In genomic region chr9:114080773-114081440, GRCh38 we compare ENCODE assay signal across 1 cellular context.
TF ChIP-seq lines count a peak whose summit lies in the region.

No MANE protein-coding gene starts in this region.

TF ChIP-seq in HepG2, 621 proteins besides CTCF, POLR2A, EP300 and RAD21 (continued from another document and continues in another):
- TF ChIP-seq, protein P1, sequence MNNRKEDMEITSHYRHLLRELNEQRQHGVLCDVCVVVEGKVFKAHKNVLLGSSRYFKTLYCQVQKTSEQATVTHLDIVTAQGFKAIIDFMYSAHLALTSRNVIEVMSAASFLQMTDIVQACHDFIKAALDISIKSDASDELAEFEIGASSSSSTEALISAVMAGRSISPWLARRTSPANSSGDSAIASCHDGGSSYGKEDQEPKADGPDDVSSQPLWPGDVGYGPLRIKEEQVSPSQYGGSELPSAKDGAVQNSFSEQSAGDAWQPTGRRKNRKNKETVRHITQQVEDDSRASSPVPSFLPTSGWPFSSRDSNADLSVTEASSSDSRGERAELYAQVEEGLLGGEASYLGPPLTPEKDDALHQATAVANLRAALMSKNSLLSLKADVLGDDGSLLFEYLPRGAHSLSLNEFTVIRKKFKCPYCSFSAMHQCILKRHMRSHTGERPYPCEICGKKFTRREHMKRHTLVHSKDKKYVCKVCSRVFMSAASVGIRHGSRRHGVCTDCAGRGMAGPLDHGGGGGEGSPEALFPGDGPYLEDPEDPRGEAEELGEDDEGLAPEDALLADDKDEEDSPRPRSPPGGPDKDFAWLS (CRISPR knock-in tag; IDR thresholded peaks at IDR 0.05; ENCODE audit: borderline replicate concordance), result no peak
- TF ChIP-seq TAF15 (IDR thresholded peaks at IDR 0.05; ENCODE audit: low read depth, low read length, poor library complexity, severe bottlenecking), result no peak
- peak; percentile 69; the same call in 1 of the 2 replicates for TF ChIP-seq NFKB2 (CRISPR knock-in tag; IDR thresholded peaks at IDR 0.05; ENCODE audit: borderline replicate concordance)
- TF ChIP-seq ASH2L (IDR thresholded peaks at IDR 0.05; ENCODE audit: insufficient read length, low read depth, low read length), result peak; percentile 99
- TF ChIP-seq, protein P2, sequence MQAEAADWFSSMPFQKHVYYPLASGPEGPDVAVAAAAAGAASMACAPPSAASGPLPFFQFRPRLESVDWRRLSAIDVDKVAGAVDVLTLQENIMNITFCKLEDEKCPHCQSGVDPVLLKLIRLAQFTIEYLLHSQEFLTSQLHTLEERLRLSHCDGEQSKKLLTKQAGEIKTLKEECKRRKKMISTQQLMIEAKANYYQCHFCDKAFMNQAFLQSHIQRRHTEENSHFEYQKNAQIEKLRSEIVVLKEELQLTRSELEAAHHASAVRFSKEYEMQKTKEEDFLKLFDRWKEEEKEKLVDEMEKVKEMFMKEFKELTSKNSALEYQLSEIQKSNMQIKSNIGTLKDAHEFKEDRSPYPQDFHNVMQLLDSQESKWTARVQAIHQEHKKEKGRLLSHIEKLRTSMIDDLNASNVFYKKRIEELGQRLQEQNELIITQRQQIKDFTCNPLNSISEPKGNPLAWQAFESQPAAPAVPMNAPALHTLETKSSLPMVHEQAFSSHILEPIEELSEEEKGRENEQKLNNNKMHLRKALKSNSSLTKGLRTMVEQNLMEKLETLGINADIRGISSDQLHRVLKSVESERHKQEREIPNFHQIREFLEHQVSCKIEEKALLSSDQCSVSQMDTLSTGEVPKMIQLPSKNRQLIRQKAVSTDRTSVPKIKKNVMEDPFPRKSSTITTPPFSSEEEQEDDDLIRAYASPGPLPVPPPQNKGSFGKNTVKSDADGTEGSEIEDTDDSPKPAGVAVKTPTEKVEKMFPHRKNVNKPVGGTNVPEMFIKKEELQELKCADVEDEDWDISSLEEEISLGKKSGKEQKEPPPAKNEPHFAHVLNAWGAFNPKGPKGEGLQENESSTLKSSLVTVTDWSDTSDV (CRISPR knock-in tag; IDR thresholded peaks at IDR 0.05), result no peak; the same call in 1 of the 2 replicates
- no peak for TF ChIP-seq ZBTB42 (CRISPR knock-in tag; IDR thresholded peaks at IDR 0.05)
- no peak for TF ChIP-seq ZNF549 (CRISPR knock-in tag; IDR thresholded peaks at IDR 0.05)
- TF ChIP-seq ZNF317 (CRISPR knock-in tag; IDR thresholded peaks at IDR 0.05), result 0 out of 2 replicates have a peak, but pooled peaks have one; percentile 42
- TF ChIP-seq ATF2 (CRISPR knock-in tag; IDR thresholded peaks at IDR 0.05), result peak; percentile 82
- no peak for TF ChIP-seq ZBTB1 (CRISPR knock-in tag; IDR thresholded peaks at IDR 0.05; ENCODE audit: borderline replicate concordance)
- TF ChIP-seq MTA1 (CRISPR knock-in tag; IDR thresholded peaks at IDR 0.05; ENCODE audit: borderline replicate concordance), result peak; percentile 89
- TF ChIP-seq ZNF605 (CRISPR knock-in tag; IDR thresholded peaks at IDR 0.05), result peak; percentile 91
- TF ChIP-seq ZNF362 (CRISPR knock-in tag; IDR thresholded peaks at IDR 0.05; ENCODE audit: borderline replicate concordance), result no peak
- no peak for TF ChIP-seq ZNF12 (CRISPR knock-in tag; IDR thresholded peaks at IDR 0.05)
- no peak for TF ChIP-seq AGO1 (IDR thresholded peaks at IDR 0.05; ENCODE audit: low read depth, low read length, poor library complexity, severe bottlenecking)
- TF ChIP-seq, protein P3, sequence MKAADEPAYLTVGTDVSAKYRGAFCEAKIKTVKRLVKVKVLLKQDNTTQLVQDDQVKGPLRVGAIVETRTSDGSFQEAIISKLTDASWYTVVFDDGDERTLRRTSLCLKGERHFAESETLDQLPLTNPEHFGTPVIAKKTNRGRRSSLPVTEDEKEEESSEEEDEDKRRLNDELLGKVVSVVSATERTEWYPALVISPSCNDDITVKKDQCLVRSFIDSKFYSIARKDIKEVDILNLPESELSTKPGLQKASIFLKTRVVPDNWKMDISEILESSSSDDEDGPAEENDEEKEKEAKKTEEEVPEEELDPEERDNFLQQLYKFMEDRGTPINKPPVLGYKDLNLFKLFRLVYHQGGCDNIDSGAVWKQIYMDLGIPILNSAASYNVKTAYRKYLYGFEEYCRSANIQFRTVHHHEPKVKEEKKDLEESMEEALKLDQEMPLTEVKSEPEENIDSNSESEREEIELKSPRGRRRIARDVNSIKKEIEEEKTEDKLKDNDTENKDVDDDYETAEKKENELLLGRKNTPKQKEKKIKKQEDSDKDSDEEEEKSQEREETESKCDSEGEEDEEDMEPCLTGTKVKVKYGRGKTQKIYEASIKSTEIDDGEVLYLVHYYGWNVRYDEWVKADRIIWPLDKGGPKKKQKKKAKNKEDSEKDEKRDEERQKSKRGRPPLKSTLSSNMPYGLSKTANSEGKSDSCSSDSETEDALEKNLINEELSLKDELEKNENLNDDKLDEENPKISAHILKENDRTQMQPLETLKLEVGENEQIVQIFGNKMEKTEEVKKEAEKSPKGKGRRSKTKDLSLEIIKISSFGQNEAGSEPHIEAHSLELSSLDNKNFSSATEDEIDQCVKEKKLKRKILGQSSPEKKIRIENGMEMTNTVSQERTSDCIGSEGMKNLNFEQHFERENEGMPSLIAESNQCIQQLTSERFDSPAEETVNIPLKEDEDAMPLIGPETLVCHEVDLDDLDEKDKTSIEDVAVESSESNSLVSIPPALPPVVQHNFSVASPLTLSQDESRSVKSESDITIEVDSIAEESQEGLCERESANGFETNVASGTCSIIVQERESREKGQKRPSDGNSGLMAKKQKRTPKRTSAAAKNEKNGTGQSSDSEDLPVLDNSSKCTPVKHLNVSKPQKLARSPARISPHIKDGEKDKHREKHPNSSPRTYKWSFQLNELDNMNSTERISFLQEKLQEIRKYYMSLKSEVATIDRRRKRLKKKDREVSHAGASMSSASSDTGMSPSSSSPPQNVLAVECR (CRISPR knock-in tag; IDR thresholded peaks at IDR 0.05; ENCODE audit: borderline replicate concordance), result peak; percentile 54; the same call in 1 of the 2 replicates
- TF ChIP-seq, protein P4, sequence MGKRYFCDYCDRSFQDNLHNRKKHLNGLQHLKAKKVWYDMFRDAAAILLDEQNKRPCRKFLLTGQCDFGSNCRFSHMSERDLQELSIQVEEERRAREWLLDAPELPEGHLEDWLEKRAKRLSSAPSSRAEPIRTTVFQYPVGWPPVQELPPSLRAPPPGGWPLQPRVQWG (CRISPR knock-in tag; IDR thresholded peaks at IDR 0.05; ENCODE audit: borderline replicate concordance, low read depth), result no peak
- no peak for TF ChIP-seq MXD4 (CRISPR knock-in tag; IDR thresholded peaks at IDR 0.05)
- TF ChIP-seq RBAK (CRISPR knock-in tag; IDR thresholded peaks at IDR 0.05), result no peak
- TF ChIP-seq TFDP2 (CRISPR knock-in tag; IDR thresholded peaks at IDR 0.05), result no peak; the same call in 1 of the 2 replicates
- TF ChIP-seq ZNF782 (CRISPR knock-in tag; IDR thresholded peaks at IDR 0.05; ENCODE audit: borderline replicate concordance), result peak; percentile 39; the same call in 1 of the 2 replicates
- no peak for TF ChIP-seq SNAPC5 (CRISPR knock-in tag; IDR thresholded peaks at IDR 0.05; ENCODE audit: borderline replicate concordance)
- TF ChIP-seq HHEX (CRISPR knock-in tag; IDR thresholded peaks at IDR 0.05), result peak; percentile 76
- TF ChIP-seq HNRNPLL (IDR thresholded peaks at IDR 0.05; ENCODE audit: low read depth, low read length, poor library complexity, severe bottlenecking), result no peak
- TF ChIP-seq HINFP (CRISPR knock-in tag; IDR thresholded peaks at IDR 0.05; ENCODE audit: low read depth), result no peak; the same call in 1 of the 2 replicates
- no peak for TF ChIP-seq ZNF383 (CRISPR knock-in tag; IDR thresholded peaks at IDR 0.05; ENCODE audit: borderline replicate concordance)
- no peak for TF ChIP-seq SMAD1 (CRISPR knock-in tag; IDR thresholded peaks at IDR 0.05; ENCODE audit: borderline replicate concordance, low read depth)
- TF ChIP-seq CSRNP2 (CRISPR knock-in tag; conservative IDR thresholded peaks at IDR 0.05; ENCODE audit: low read depth), result no peak
- TF ChIP-seq TARDBP (CRISPR knock-in tag; IDR thresholded peaks at IDR 0.05), result peak; percentile 81
- peak; percentile 23; the same call in 1 of the 2 replicates for TF ChIP-seq ZNF331 (CRISPR knock-in tag; IDR thresholded peaks at IDR 0.05)
- TF ChIP-seq ZNF562 (CRISPR knock-in tag; IDR thresholded peaks at IDR 0.05; ENCODE audit: borderline replicate concordance), result no peak
- no peak for TF ChIP-seq MXD1 (CRISPR knock-in tag; IDR thresholded peaks at IDR 0.05)
- peak; percentile 14 for TF ChIP-seq PHF8 (CRISPR knock-in tag; IDR thresholded peaks at IDR 0.05)
- TF ChIP-seq GABPA (IDR thresholded peaks at IDR 0.05; ENCODE audit: low read depth, low read length), result no peak
- TF ChIP-seq GABPA (CRISPR knock-in tag; IDR thresholded peaks at IDR 0.05; ENCODE audit: low read depth), result no peak
- TF ChIP-seq MYPOP (CRISPR knock-in tag; IDR thresholded peaks at IDR 0.05), result no peak
- TF ChIP-seq CC2D1A (CRISPR knock-in tag; IDR thresholded peaks at IDR 0.05), result no peak
- no peak for TF ChIP-seq ZNF790 (CRISPR knock-in tag; IDR thresholded peaks at IDR 0.05; ENCODE audit: borderline replicate concordance)
- TF ChIP-seq NCOA5 (CRISPR knock-in tag; IDR thresholded peaks at IDR 0.05), result no peak
- TF ChIP-seq, protein P5, sequence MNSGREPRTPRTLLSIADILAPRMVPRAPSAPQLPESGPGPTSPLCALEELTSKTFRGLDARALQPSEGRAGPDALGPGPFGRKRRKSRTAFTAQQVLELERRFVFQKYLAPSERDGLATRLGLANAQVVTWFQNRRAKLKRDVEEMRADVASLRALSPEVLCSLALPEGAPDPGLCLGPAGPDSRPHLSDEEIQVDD (CRISPR knock-in tag; IDR thresholded peaks at IDR 0.05; ENCODE audit: borderline replicate concordance), result no peak
- no peak for TF ChIP-seq ATRX (CRISPR knock-in tag; IDR thresholded peaks at IDR 0.05; ENCODE audit: borderline replicate concordance)
- peak; percentile 59; the same call in 1 of the 2 replicates for TF ChIP-seq ONECUT2 (CRISPR knock-in tag; IDR thresholded peaks at IDR 0.05)
